ENCODE assay signal across 31 cellular contexts in the genomic region with DNA sequence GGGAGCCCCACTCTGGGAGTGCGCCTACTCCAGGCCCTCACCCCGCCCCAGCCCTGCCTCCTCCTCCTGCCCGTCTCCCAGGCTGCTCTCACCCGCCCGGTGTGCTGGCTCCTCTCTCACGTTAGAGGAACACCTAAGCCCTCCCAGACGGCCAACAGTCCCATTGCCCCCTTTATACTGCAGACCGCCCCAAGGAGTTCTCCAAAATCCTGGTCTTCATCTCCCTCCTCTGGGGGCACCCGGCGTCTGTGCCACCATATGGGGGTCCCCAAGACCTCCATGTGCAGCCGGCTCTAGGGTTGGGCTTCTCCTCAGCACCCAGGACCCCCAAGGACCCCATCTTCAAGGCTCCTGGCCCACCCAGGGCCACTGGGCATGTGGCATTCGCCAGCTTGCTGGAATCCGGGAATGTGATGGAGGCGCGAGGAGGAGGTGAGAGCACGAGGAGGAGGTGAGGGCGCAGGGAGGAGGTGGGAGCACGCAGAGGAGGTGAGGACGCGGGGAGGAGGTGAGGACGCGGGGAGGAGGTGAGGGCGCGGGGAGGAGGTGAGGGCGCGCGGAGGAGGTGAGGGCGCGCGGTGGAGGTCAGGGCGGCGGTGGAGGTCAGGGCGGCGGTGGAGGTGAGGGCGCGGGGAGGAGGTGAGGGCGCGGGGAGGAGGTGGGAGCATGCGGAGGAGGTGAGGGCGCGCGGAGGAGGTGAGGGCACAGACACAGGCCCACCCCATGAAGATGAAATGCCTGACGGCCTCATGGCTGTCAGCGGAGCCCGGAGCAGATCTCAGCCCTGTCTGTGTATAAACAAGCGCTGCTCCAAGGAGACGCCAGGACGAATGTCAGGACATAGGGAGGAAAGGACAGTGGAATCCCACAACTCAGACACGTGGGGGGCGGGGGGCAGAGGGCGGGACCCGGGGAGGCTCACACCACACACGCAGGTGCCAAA. TPM values are rescaled to one million over a fixed set of nuclear protein-coding genes. Genes with fewer than 3 reads are reported as not detected.
DNase-seq lines count a peak whose midpoint lies in the region; ATAC-seq, FAIRE-seq and TF ChIP-seq lines count a peak whose summit lies in the region.
"Had no signal": no experiment of that assay in that cellular context is flagged by ENCODE, and none has a peak within 500 bp of the region (broad histone marks: within the 10 kb centered on the region; RNA-seq: fewer than 3 reads in every experiment).

No MANE protein-coding gene starts in this region.

- H3K27me3 ChIP-seq in heart left ventricle = no peaks in the 10 kb centered on the region
- H3K27me3 ChIP-seq in naive thymus-derived CD4-positive, alpha-beta T cell (ENCODE audit: control insufficient read depth in 2 of 2, insufficient read depth in 2 of 2, low read length in 2 of 2) = no peaks in the 10 kb centered on the region
- H3K27me3 ChIP-seq: esophagus muscularis mucosa, foreskin keratinocyte had no signal

- no peaks in the 10 kb centered on the region for H3K9me3 ChIP-seq in heart left ventricle
- no peaks in the 10 kb centered on the region for H3K9me3 ChIP-seq in naive thymus-derived CD4-positive, alpha-beta T cell (ENCODE audit: control insufficient read depth in 2 of 3, low read length in 3 of 3)
- H3K9me3 ChIP-seq: esophagus muscularis mucosa had no signal

- no peaks in the 10 kb centered on the region for H3K4me1 Mint-ChIP-seq in stimulated activated naive CD8-positive, alpha-beta T cell treated with anti-CD3 and anti-CD28 coated beads, Interleukin-15, amount 100 ng/mL, for 72 hours
- peaks cover 16% of the 10 kb centered on the region for H3K4me1 Mint-ChIP-seq in nephron progenitor cell
- peaks cover 0 to 4% (median 0%) of the 10 kb centered on the region in 7 donors for H3K4me1 Mint-ChIP-seq in naive thymus-derived CD4-positive, alpha-beta T cell

- intact Hi-C loops in heart left ventricle (cut with DNase I) = no loop called here
- intact Hi-C loops in naive thymus-derived CD4-positive, alpha-beta T cell (cut with micrococcal nuclease) = no loop called here

- H3K27me3 Mint-ChIP-seq in stimulated activated naive CD8-positive, alpha-beta T cell treated with anti-CD3 and anti-CD28 coated beads, Interleukin-15, amount 100 ng/mL, for 72 hours = no peaks in the 10 kb centered on the region
- H3K27me3 Mint-ChIP-seq in nephron progenitor cell (ENCODE audit: low read depth, poor library complexity) = no peaks in the 10 kb centered on the region
- H3K27me3 Mint-ChIP-seq in naive thymus-derived CD4-positive, alpha-beta T cell = no peaks in the 10 kb centered on the region
- H3K27me3 Mint-ChIP-seq: effector memory CD8-positive, alpha-beta T cell had no signal

- no peak for DNase-seq in stimulated activated naive CD8-positive, alpha-beta T cell treated with anti-CD3 and anti-CD28 coated beads, Interleukin-15, amount 100 ng/mL, for 72 hours
- DNase-seq in stimulated activated naive CD8-positive, alpha-beta T cell treated with anti-CD3 and anti-CD28 coated beads, Interleukin-15, Interleukin-2, amounts not matched to agents 100 U/mL and 50 U/mL, for 24 hours = no peak
- DNase-seq in heart left ventricle (peak in 3 of 5 donors; percentile 12 to 20 (median 13)), nephron progenitor cell (no peak), NCI-H1048 (lab: John Stamatoyannopoulos, UW) (no peak), NCI-H2081 treated with DMSO at 0.1 percent for 48 hours (lab: John Stamatoyannopoulos, UW) (no peak), GM12891 (ENCODE audit: insufficient read length, low spot score) (no peak)
- DNase-seq in naive thymus-derived CD4-positive, alpha-beta T cell = no peak
- DNase-seq: activated CD4-positive, alpha-beta T cell treated with anti-CD3 and anti-CD28 coated beads, Interleukin-2, amount 50 U/mL, for 48 hours; activated CD4-positive, CD25-positive, alpha-beta regulatory T cell; activated naive CD4-positive, alpha-beta T cell treated with anti-CD3 and anti-CD28 coated beads, Interleukin-2, amount 50 U/mL, for 16 hours; anterior cingulate cortex; DMS53; effector memory CD8-positive, alpha-beta T cell; NCI-H1694; NCI-H2171 treated with DMSO at 0.1 percent for 48 hours; NCI-H510A treated with DMSO at 0.1 percent for 48 hours; NK-92 treated with Interleukin-12 subunit alpha and Interleukin-12 subunit beta, amount 100 ng/mL, for 24 hours; occipital lobe; PC-9; stimulated activated CD4-positive, alpha-beta T cell treated with anti-CD3 and anti-CD28 coated beads, Interleukin-2, amount 100 ng/mL, for 48 hours; substantia nigra had no signal

- no peak overlapping the region for H3K27ac ChIP-seq in heart left ventricle
- no peak overlapping the region for H3K27ac ChIP-seq in naive thymus-derived CD4-positive, alpha-beta T cell (ENCODE audit: low read depth, low read length)
- H3K27ac ChIP-seq: coronary artery, esophagus muscularis mucosa, foreskin keratinocyte, PC-9 had no signal

- no peak for TF ChIP-seq POLR2A in heart left ventricle (IDR thresholded peaks at IDR 0.05)
- no peak for TF ChIP-seq POLR2A in GM12891 (IDR thresholded peaks at IDR 0.05; ENCODE audit: low read depth, low read length)

- peaks cover 14% of the 10 kb centered on the region for H3K36me3 Mint-ChIP-seq in nephron progenitor cell (ENCODE audit: low read depth)
- H3K36me3 Mint-ChIP-seq in naive thymus-derived CD4-positive, alpha-beta T cell = peaks cover 0 to 10% (median 3%) of the 10 kb centered on the region in 5 donors

- H3K4me1 ChIP-seq in heart left ventricle = peaks cover 0 to under 1% (median 0%) of the 10 kb centered on the region in 12 donors
- no peaks in the 10 kb centered on the region for H3K4me1 ChIP-seq in naive thymus-derived CD4-positive, alpha-beta T cell (ENCODE audit: control insufficient read depth in 2 of 2, insufficient read depth in 2 of 2, low read length in 2 of 2)
- H3K4me1 ChIP-seq: foreskin keratinocyte had no signal

- ATAC-seq in stimulated activated naive CD8-positive, alpha-beta T cell treated with anti-CD3 and anti-CD28 coated beads, Interleukin-15, amount 100 ng/mL, for 72 hours = peak; percentile 63
- ATAC-seq in stimulated activated naive CD8-positive, alpha-beta T cell treated with anti-CD3 and anti-CD28 coated beads, Interleukin-15, Interleukin-2, amounts not matched to agents 100 U/mL and 50 U/mL, for 24 hours = no peak
- no peak for ATAC-seq in heart left ventricle
- ATAC-seq in naive thymus-derived CD4-positive, alpha-beta T cell = no peak
- ATAC-seq: effector memory CD8-positive, alpha-beta T cell; foreskin keratinocyte had no signal

- H3K4me3 Mint-ChIP-seq in stimulated activated naive CD8-positive, alpha-beta T cell treated with anti-CD3 and anti-CD28 coated beads, Interleukin-15, amount 100 ng/mL, for 72 hours = no peak overlapping the region
- no peak overlapping the region for H3K4me3 Mint-ChIP-seq in nephron progenitor cell
- no peak overlapping the region for H3K4me3 Mint-ChIP-seq in naive thymus-derived CD4-positive, alpha-beta T cell
- H3K4me3 Mint-ChIP-seq: activated T-helper 1 cell treated with anti-CD3 and anti-CD28 coated beads, Interleukin-12 subunit alpha, Interleukin-12 subunit beta, Interleukin-2, Interleukin-4 antibody, amounts not matched to agents 30 ng/mL and 10 ng/mL and 1 ng/mL, durations not matched to agents 14 hours and 24 hours and 36 hours; effector memory CD8-positive, alpha-beta T cell had no signal

- WGBS in heart left ventricle, 4 donors = 93 to 95% (median 94%) methylated on average over 53 of the region's 53 CpGs

- POLR2A ChIA-PET in naive thymus-derived CD4-positive, alpha-beta T cell (lab: Charles Lee) = no interaction called here

- no peak overlapping the region for H3K27ac Mint-ChIP-seq in stimulated activated naive CD8-positive, alpha-beta T cell treated with anti-CD3 and anti-CD28 coated beads, Interleukin-15, amount 100 ng/mL, for 72 hours
- H3K27ac Mint-ChIP-seq in nephron progenitor cell = peak overlapping the region; percentile 51
- H3K27ac Mint-ChIP-seq in naive thymus-derived CD4-positive, alpha-beta T cell = peak overlapping the region in 2 of 9 donors; percentile 46 to 67
- H3K27ac Mint-ChIP-seq: activated T-helper 1 cell treated with anti-CD3 and anti-CD28 coated beads, Interleukin-12 subunit alpha, Interleukin-12 subunit beta, Interleukin-2, Interleukin-4 antibody, amounts not matched to agents 30 ng/mL and 10 ng/mL and 1 ng/mL, durations not matched to agents 14 hours and 24 hours and 36 hours; effector memory CD8-positive, alpha-beta T cell had no signal

- CTCF ChIA-PET in naive thymus-derived CD4-positive, alpha-beta T cell (lab: Charles Lee) = no interaction called here

- no peak for FAIRE-seq in GM12891 (lab: Jason Lieb, UNC)

- H3K9me3 Mint-ChIP-seq in stimulated activated naive CD8-positive, alpha-beta T cell treated with anti-CD3 and anti-CD28 coated beads, Interleukin-15, amount 100 ng/mL, for 72 hours = no peaks in the 10 kb centered on the region
- H3K9me3 Mint-ChIP-seq in nephron progenitor cell = peaks cover 14% of the 10 kb centered on the region
- H3K9me3 Mint-ChIP-seq in naive thymus-derived CD4-positive, alpha-beta T cell = peaks cover 0 to 5% (median 0%) of the 10 kb centered on the region in 11 donors
- H3K9me3 Mint-ChIP-seq: activated T-helper 1 cell treated with anti-CD3 and anti-CD28 coated beads, Interleukin-12 subunit alpha, Interleukin-12 subunit beta, Interleukin-2, Interleukin-4 antibody, amounts not matched to agents 30 ng/mL and 10 ng/mL and 1 ng/mL, durations not matched to agents 14 hours and 24 hours and 36 hours; effector memory CD8-positive, alpha-beta T cell had no signal

- TF ChIP-seq CTCF in heart left ventricle (IDR thresholded peaks at IDR 0.05) (no peak), nephron progenitor cell (IDR thresholded peaks at IDR 0.05) (no peak)

- H3K36me3 ChIP-seq in heart left ventricle = peaks cover 0 to 3% (median 0%) of the 10 kb centered on the region in 9 donors
- H3K36me3 ChIP-seq in naive thymus-derived CD4-positive, alpha-beta T cell (ENCODE audit: control insufficient read depth in 2 of 3, insufficient read depth in 3 of 3, low read length in 3 of 3) = no peaks in the 10 kb centered on the region

- H3K4me3 ChIP-seq in heart left ventricle = no peak overlapping the region
- no peak overlapping the region for H3K4me3 ChIP-seq in naive thymus-derived CD4-positive, alpha-beta T cell (ENCODE audit: low read length)
- H3K4me3 ChIP-seq: coronary artery, esophagus muscularis mucosa, PC-9 had no signal

RNA-seq across cellular contexts. Expression of gene EXD3, which starts 41.2 kb away (rescaled TPM):
- 10 to 100 TPM in 2 of 9 donors, 1 to 10 TPM in 7; 4.1 to 12.9 (median 8.6) TPM for total RNA-seq in heart left ventricle
- 10 to 100 TPM in 1 of 2 donors, 1 to 10 TPM in 1; 5.6 to 15.2 TPM for polyA plus RNA-seq in heart left ventricle
- 10 to 100 TPM; 11.7 to 27.2 (median 24.7) TPM for total RNA-seq in naive thymus-derived CD4-positive, alpha-beta T cell
- polyA plus RNA-seq in naive thymus-derived CD4-positive, alpha-beta T cell = 1 to 10 TPM; 3.5 to 7.6 TPM
- 8.5 TPM for polyA plus RNA-seq in GM12891 (2012; ENCODE audit: low read depth, missing spikeins)

RNA-seq across cellular contexts. Expression of gene NOXA1, which starts 41.4 kb away (rescaled TPM):
- 1 to 10 TPM in 8 of 9 donors, under 1 TPM in 1; 0.81 to 5.5 (median 2.7) TPM for total RNA-seq in heart left ventricle
- 1 to 10 TPM in 1 of 2 donors, under 1 TPM in 1; 0.44 to 4.1 TPM for polyA plus RNA-seq in heart left ventricle
- total RNA-seq in naive thymus-derived CD4-positive, alpha-beta T cell = 10 to 100 TPM in 2 of 5 experiments, 1 to 10 TPM in 2, under 1 TPM in 1; 0.94 to 11.1 (median 6.0) TPM
- polyA plus RNA-seq in naive thymus-derived CD4-positive, alpha-beta T cell = 1 to 10 TPM in 1 of 2 donors, under 1 TPM in 1; 0.73 to 2.6 TPM
- 0.89 TPM for polyA plus RNA-seq in GM12891 (2012; ENCODE audit: low read depth, missing spikeins)
- total RNA-seq: G401, H4 had no signal

RNA-seq across cellular contexts. Expression of gene ENTPD8, which starts 59.4 kb away (rescaled TPM):
- not detected for total RNA-seq in heart left ventricle
- polyA plus RNA-seq in heart left ventricle = not detected
- not detected for total RNA-seq in naive thymus-derived CD4-positive, alpha-beta T cell
- not detected for polyA plus RNA-seq in naive thymus-derived CD4-positive, alpha-beta T cell
- not detected for polyA plus RNA-seq in GM12891 (2012; ENCODE audit: low read depth, missing spikeins)
- total RNA-seq: activated T-helper 1 cell treated with anti-CD3 and anti-CD28 coated beads, Interleukin-12 subunit alpha, Interleukin-12 subunit beta, Interleukin-2, Interleukin-4 antibody, amounts not matched to agents 30 ng/mL and 10 ng/mL and 1 ng/mL, durations not matched to agents 14 hours and 24 hours and 36 hours; esophagus muscularis mucosa; foreskin keratinocyte; LHCN-M2; ureter had no signal
- polyA plus RNA-seq: BJ, foreskin keratinocyte had no signal

Comparison
In these comparisons a context has a peak if more than half of its experiments do, and no peak if none do; other contexts are left out.
1. DNase-seq: peak in heart left ventricle (3 of 5); none in stimulated activated naive CD8-positive, alpha-beta T cell treated with anti-CD3 and anti-CD28 coated beads, Interleukin-15, amount 100 ng/mL, for 72 hours (0 of 2), stimulated activated naive CD8-positive, alpha-beta T cell treated with anti-CD3 and anti-CD28 coated beads, Interleukin-15, Interleukin-2, amounts not matched to agents 100 U/mL and 50 U/mL, for 24 hours (single experiment), nephron progenitor cell (single experiment), naive thymus-derived CD4-positive, alpha-beta T cell (0 of 9), NCI-H1048 (single experiment), NCI-H2081 treated with DMSO at 0.1 percent for 48 hours (single experiment) and GM12891 (single experiment).